7 cellular contexts compared by ENCODE assay signal in the genomic region with DNA sequence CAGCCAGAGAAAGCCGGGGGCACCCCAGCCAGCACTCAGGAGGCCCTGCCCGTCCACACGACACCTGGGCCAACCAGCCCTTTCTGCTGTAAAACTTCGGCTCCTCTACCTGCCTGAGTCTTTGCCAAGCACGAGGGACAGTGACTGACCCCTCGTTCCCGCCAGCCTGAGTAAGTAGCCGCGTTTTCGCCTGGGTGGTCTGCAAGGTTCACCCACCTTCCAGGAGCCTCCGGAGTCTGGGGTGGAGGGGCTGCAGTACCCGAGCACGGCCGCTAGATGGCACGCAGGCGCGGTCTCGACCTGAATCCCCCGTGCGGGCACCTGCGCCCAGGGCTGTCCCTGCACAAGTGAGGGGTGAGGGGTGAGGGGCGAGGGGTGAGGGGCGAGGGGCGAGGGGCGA.
DNase-seq lines count a peak whose midpoint lies in the region; ATAC-seq, FAIRE-seq and TF ChIP-seq lines count a peak whose summit lies in the region.

No MANE protein-coding gene starts in this region.

- H3K27me3 ChIP-seq in bronchial epithelial cell (ENCODE audit: control insufficient read depth, insufficient read depth, low read length) = no peaks in the 10 kb centered on the region

- TF ChIP-seq POLR2A in GM12891 (IDR thresholded peaks at IDR 0.05; ENCODE audit: low read depth, low read length) = no peak

- no peaks in the 10 kb centered on the region for H3K27me3 Mint-ChIP-seq in osteocyte (ENCODE audit: unreplicated experiment)

- no peak overlapping the region for H3K4me3 Mint-ChIP-seq in osteocyte (ENCODE audit: unreplicated experiment)

- no peaks in the 10 kb centered on the region for H3K79me2 ChIP-seq in OCI-LY7 (ENCODE audit: insufficient read depth, low read depth, low read length)

- intact Hi-C loops in OCI-LY7 (cut with micrococcal nuclease; ENCODE audit: unreplicated experiment) = no loop called here

- TF ChIP-seq CTCF in OCI-LY7 (conservative IDR thresholded peaks at IDR 0.05; ENCODE audit: low read length) = peak; percentile 49; the same call in 1 of the 2 replicates
- peak; percentile 81 for TF ChIP-seq CTCF in bronchial epithelial cell (IDR thresholded peaks at IDR 0.05; ENCODE audit: insufficient read depth, low read length, severe bottlenecking)
- peak; percentile 25 for TF ChIP-seq CTCF in osteocyte (IDR thresholded peaks at IDR 0.05)

- CTCF ChIA-PET in OCI-LY7 (lab: Charles Lee; ENCODE audit: unreplicated experiment) = no interaction called here

- no peaks in the 10 kb centered on the region for H3K36me3 Mint-ChIP-seq in osteocyte (ENCODE audit: unreplicated experiment)

- H3K4me1 Mint-ChIP-seq in osteocyte (ENCODE audit: unreplicated experiment) = no peaks in the 10 kb centered on the region

- 0 out of 2 replicates have a peak, but pooled peaks cover 4% of the 10 kb centered on the region for H3K9me3 ChIP-seq in OCI-LY7 (ENCODE audit: low read length)

- DNase-seq in GM12891 (ENCODE audit: insufficient read length, low spot score) (peak; percentile 49), OCI-LY7 (ENCODE audit: low spot score) (peak; percentile 5), bronchial epithelial cell (ENCODE audit: low read depth) (no peak), osteocyte (ENCODE audit: extremely low spot score, unreplicated experiment) (no peak), amniotic stem cell (lab: John Stamatoyannopoulos, UW) (no peak)
- no peak for DNase-seq in central memory CD4-positive, alpha-beta T cell

- no TSS peak for BruUV-seq in OCI-LY7 (replicated peaks; lab: Mats Ljungman, UMichigan)

- no peaks in the 10 kb centered on the region for H3K9me2 ChIP-seq in OCI-LY7 (ENCODE audit: insufficient read depth, low read length)

- no peaks in the 10 kb centered on the region for H4K20me1 ChIP-seq in OCI-LY7 (ENCODE audit: insufficient read depth, low read length)

- FAIRE-seq in GM12891 (lab: Jason Lieb, UNC) (no peak), bronchial epithelial cell (lab: Jason Lieb, UNC) (no peak)

- POLR2A ChIA-PET in OCI-LY7 (lab: Charles Lee) = no interaction called here

- ATAC-seq in HG02588 (IDR thresholded peaks at IDR 0.05; ENCODE audit: unreplicated experiment) = no peak

- no peak overlapping the region for H3K27ac Mint-ChIP-seq in osteocyte (ENCODE audit: unreplicated experiment)

- peaks cover 10% of the 10 kb centered on the region for H3K9me3 Mint-ChIP-seq in osteocyte (ENCODE audit: unreplicated experiment)

- no peak overlapping the region for H3K4me2 ChIP-seq in OCI-LY7 (ENCODE audit: low read length)

- no peaks in the 10 kb centered on the region for H3K36me3 ChIP-seq in OCI-LY7 (ENCODE audit: insufficient read depth, low read length)
- no peaks in the 10 kb centered on the region for H3K36me3 ChIP-seq in bronchial epithelial cell (ENCODE audit: control insufficient read depth, insufficient read depth, low read length)

- H3K4me1 ChIP-seq in OCI-LY7 (ENCODE audit: insufficient read depth, low read length, poor library complexity, severe bottlenecking) = no peaks in the 10 kb centered on the region

- H3K27ac ChIP-seq in OCI-LY7 (ENCODE audit: low read depth, low read length, poor library complexity, severe bottlenecking) = no peak overlapping the region

- no peak overlapping the region for H3K4me3 ChIP-seq in OCI-LY7 (ENCODE audit: low read depth, low read length, poor library complexity, severe bottlenecking)
- H3K4me3 ChIP-seq in bronchial epithelial cell (ENCODE audit: low read depth, low read length) = no peak overlapping the region

- H2AFZ ChIP-seq in OCI-LY7 (ENCODE audit: low read length) = no peak overlapping the region

TF ChIP-seq in GM12891, 5 proteins besides CTCF, POLR2A, EP300 and RAD21:
- TF ChIP-seq TAF1 (IDR thresholded peaks at IDR 0.05; ENCODE audit: low read depth, low read length) (no peak), POU2F2 (IDR thresholded peaks at IDR 0.05; ENCODE audit: low read depth, low read length) (no peak), POLR2AphosphoS5 (IDR thresholded peaks at IDR 0.05; ENCODE audit: low read depth, low read length) (no peak), PAX5 (IDR thresholded peaks at IDR 0.05; ENCODE audit: insufficient read depth, low read length, severe bottlenecking) (no peak), SPI1 (IDR thresholded peaks at IDR 0.05; ENCODE audit: low read depth, low read length) (no peak)

Comparison
In these comparisons a context has a peak if more than half of its experiments do, and no peak if none do; other contexts are left out.
1. DNase-seq: peak in GM12891 (single experiment) and OCI-LY7 (single experiment); none in bronchial epithelial cell (single experiment), osteocyte (single experiment), amniotic stem cell (single experiment) and central memory CD4-positive, alpha-beta T cell (single experiment).
2. CTCF ChIP-seq: peak in every context shown above with its lines; median percentile 81 in bronchial epithelial cell; 49 in OCI-LY7; 25 in osteocyte.